Comparison of ENCODE assay signal across 8 cellular contexts in genomic region chr6:17865798-17866725, GRCh38.
DNase-seq lines count a peak whose midpoint lies in the region; ATAC-seq, FAIRE-seq and TF ChIP-seq lines count a peak whose summit lies in the region.

No MANE protein-coding gene starts in this region.

- no peak overlapping the region for H3K4me3 ChIP-seq in skeletal muscle satellite cell (ENCODE audit: low read length)

- H3K9ac ChIP-seq in skeletal muscle satellite cell (ENCODE audit: low read depth, low read length) = peak overlapping the region; percentile 67

- H3K27me3 Mint-ChIP-seq in brain (no peaks in the 10 kb centered on the region), natural killer cell (ENCODE audit: low read depth in 2 of 2) (no peaks in the 10 kb centered on the region)

- intact Hi-C loops in natural killer cell (cut with micrococcal nuclease) = no loop called here

- H3K27ac Mint-ChIP-seq in brain = peak overlapping the region in 3 of 5 experiments; percentile 75 to 85 (median 83)
- H3K27ac Mint-ChIP-seq in natural killer cell = no peak overlapping the region

- H3K4me3 Mint-ChIP-seq in brain (no peak overlapping the region), natural killer cell (no peak overlapping the region)

- TF ChIP-seq POLR2A in H54 (IDR thresholded peaks at IDR 0.05; ENCODE audit: low read depth, low read length) = no peak

- no peaks in the 10 kb centered on the region for H3K9me3 ChIP-seq in skeletal muscle satellite cell (replicated peaks; ENCODE audit: low read length)

- H3K9me3 Mint-ChIP-seq in brain (no peaks in the 10 kb centered on the region), natural killer cell (no peaks in the 10 kb centered on the region)

- H3K36me3 Mint-ChIP-seq in brain = no peaks in the 10 kb centered on the region
- H3K36me3 Mint-ChIP-seq in natural killer cell = no peaks in the 10 kb centered on the region

- ATAC-seq in GM19397 (IDR thresholded peaks at IDR 0.05; ENCODE audit: unreplicated experiment) = no peak
- no peak for ATAC-seq in natural killer cell

- FAIRE-seq in H54 (lab: Jason Lieb, UNC) = peak; percentile 99

- peak overlapping the region; percentile 45 for H3K4me2 ChIP-seq in skeletal muscle satellite cell (ENCODE audit: low read length)

- H3K4me1 Mint-ChIP-seq in brain (peaks cover 59% of the 10 kb centered on the region), natural killer cell (peaks cover 6 to 8% of the 10 kb centered on the region in 2 donors)

- H3K4me1 ChIP-seq in skeletal muscle satellite cell (ENCODE audit: control insufficient read depth, insufficient read depth, low read length) = peaks cover 68% of the 10 kb centered on the region

- DNase-seq in H54 (ENCODE audit: insufficient read length, low spot score) (peak; percentile 58), iPS-NIHi11 (ENCODE audit: low spot score) (peak; percentile 33), natural killer cell (no peak), NCI-H748 (lab: John Stamatoyannopoulos, UW; ENCODE audit: unreplicated experiment) (no peak)
- no peak for DNase-seq in activated CD8-positive, alpha-beta memory T cell treated with anti-CD3 and anti-CD28 coated beads, Interleukin-2, amount 50 U/mL, for 4 hours

- no peak for TF ChIP-seq CTCF in brain (conservative IDR thresholded peaks at IDR 0.05)
- no peak for TF ChIP-seq CTCF in natural killer cell (IDR thresholded peaks at IDR 0.05)

- no peaks in the 10 kb centered on the region for H3K36me3 ChIP-seq in skeletal muscle satellite cell (ENCODE audit: insufficient read depth, low read length)

- H3K27me3 ChIP-seq in skeletal muscle satellite cell (ENCODE audit: control insufficient read depth, insufficient read depth, low read length) = no peaks in the 10 kb centered on the region

Comparison
In these comparisons a context has a peak if more than half of its experiments do, and no peak if none do; other contexts are left out.
1. DNase-seq: peak in H54 (single experiment) and iPS-NIHi11 (single experiment); none in natural killer cell (single experiment), activated CD8-positive, alpha-beta memory T cell treated with anti-CD3 and anti-CD28 coated beads, Interleukin-2, amount 50 U/mL, for 4 hours (single experiment) and NCI-H748 (single experiment).
2. H3K27ac Mint-ChIP-seq: peak in brain (3 of 5); none in natural killer cell (0 of 2).